ENCODE assay signal across 24 cellular contexts in the genomic region with DNA sequence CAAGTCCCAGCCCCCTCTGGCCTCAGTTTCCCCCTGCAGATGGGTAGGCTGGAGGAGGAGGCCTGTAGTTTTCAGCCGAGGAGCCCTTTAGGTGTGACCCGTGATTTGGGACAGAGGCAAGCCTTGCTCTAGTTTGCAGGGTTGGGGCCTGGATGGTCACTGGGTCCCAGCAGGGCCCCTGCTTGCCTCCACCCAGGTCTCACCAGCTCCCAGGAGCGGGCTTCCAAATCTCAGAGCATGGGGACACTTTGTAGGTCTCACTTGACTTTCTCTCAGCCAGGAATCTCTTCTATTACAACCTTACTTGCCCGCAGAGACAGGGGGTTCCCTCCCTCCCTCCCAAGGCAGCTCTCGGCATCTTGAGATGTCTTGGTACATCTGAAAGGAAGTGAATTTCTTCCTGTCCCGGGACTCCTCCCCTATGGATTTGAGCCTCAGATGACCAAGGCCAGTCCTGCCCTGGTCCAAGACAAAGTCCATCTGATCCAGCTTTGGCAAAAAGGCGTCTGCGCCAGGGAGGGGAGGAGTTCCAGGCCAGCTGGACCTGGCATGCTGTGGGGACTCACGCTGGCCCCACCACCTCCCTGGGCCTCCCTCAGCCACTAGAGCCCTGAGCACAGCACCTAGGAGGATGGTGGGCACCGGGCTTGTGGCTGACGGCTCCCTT. TPM values are rescaled to one million over a fixed set of nuclear protein-coding genes. Genes with fewer than 3 reads are reported as not detected.
DNase-seq lines count a peak whose midpoint lies in the region; ATAC-seq and TF ChIP-seq lines count a peak whose summit lies in the region.
"Had no signal": no experiment of that assay in that cellular context is flagged by ENCODE, and none has a peak within 500 bp of the region (broad histone marks: within the 10 kb centered on the region; RNA-seq: fewer than 3 reads in every experiment).

No MANE protein-coding gene starts in this region.

- H3K9me3 ChIP-seq in WERI-Rb-1 (ENCODE audit: severe bottlenecking) (no peaks in the 10 kb centered on the region), right lobe of liver (no peaks in the 10 kb centered on the region)
- H3K9me3 ChIP-seq: esophagus squamous epithelium, gastroesophageal sphincter, thyroid gland had no signal

- no peak for TF ChIP-seq POLR2A in right lobe of liver (IDR thresholded peaks at IDR 0.05)

- H3K36me3 Mint-ChIP-seq in CD14-positive monocyte, result peaks cover 19 to 39% of the 10 kb centered on the region in 2 donors
- H3K36me3 Mint-ChIP-seq in activated CD4-positive, alpha-beta memory T cell treated with anti-CD3 and anti-CD28 coated beads, Interleukin-2, amount 10 ng/mL, durations not matched to agents 7 days and 5 days (ENCODE audit: low read depth), result no peaks in the 10 kb centered on the region
- H3K36me3 Mint-ChIP-seq: activated naive CD8-positive, alpha-beta T cell treated with anti-CD3 and anti-CD28 coated beads, Interleukin-2, amount 10 ng/mL, durations not matched to agents 7 days and 5 days; naive thymus-derived CD8-positive, alpha-beta T cell had no signal

- WGBS in right lobe of liver (ENCODE audit: insufficient coverage, low coverage, low lambda C conversion rate, missing lambda C conversion rate), result 54% methylated on average over 4 of the region's 11 CpGs

- DNase-seq in CD14-positive monocyte (ENCODE audit: low spot score) (peak; percentile 26), WERI-Rb-1 (peak; percentile 43), right lobe of liver (peak; percentile 62 to 84 (median 78)), posterior vena cava (ENCODE audit: low spot score) (peak; percentile 79), GOT3 (lab: John Stamatoyannopoulos, UW) (no peak), T-helper 2 cell (no peak), NCI-H1417 (lab: John Stamatoyannopoulos, UW) (no peak)
- no peak for DNase-seq in activated CD4-positive, alpha-beta memory T cell treated with anti-CD3 and anti-CD28 coated beads, Interleukin-2, amount 10 ng/mL, durations not matched to agents 7 days and 5 days
- DNase-seq: activated CD4-positive, alpha-beta T cell treated with anti-CD3 and anti-CD28 coated beads, Interleukin-2, amount 10 ng/mL, durations not matched to agents 7 days and 5 days; activated CD8-positive, alpha-beta memory T cell treated with anti-CD3 and anti-CD28 coated beads, Interleukin-2, amount 50 U/mL, for 4 hours; activated naive CD8-positive, alpha-beta T cell treated with anti-CD3 and anti-CD28 coated beads, Interleukin-2, amount 10 ng/mL, durations not matched to agents 7 days and 5 days; effector CD4-positive, alpha-beta T cell; esophagus squamous epithelium; GF-D8; NCI-H2029; NCI-H345; stimulated activated naive CD4-positive, alpha-beta T cell; thyroid gland had no signal

- H3K9me3 Mint-ChIP-seq in CD14-positive monocyte, result peaks cover 0 to 1% (median 0%) of the 10 kb centered on the region in 7 donors
- no peaks in the 10 kb centered on the region for H3K9me3 Mint-ChIP-seq in activated CD4-positive, alpha-beta memory T cell treated with anti-CD3 and anti-CD28 coated beads, Interleukin-2, amount 10 ng/mL, durations not matched to agents 7 days and 5 days
- H3K9me3 Mint-ChIP-seq: activated CD4-positive, alpha-beta T cell treated with anti-CD3 and anti-CD28 coated beads, Interleukin-2, amount 10 ng/mL, durations not matched to agents 7 days and 5 days; activated naive CD8-positive, alpha-beta T cell treated with anti-CD3 and anti-CD28 coated beads, Interleukin-2, amount 10 ng/mL, durations not matched to agents 7 days and 5 days; activated T-helper 17 cell treated with anti-CD3 and anti-CD28 coated beads, Interleukin-2, amount 50 U/mL, for 72 hours; memory B cell; naive thymus-derived CD8-positive, alpha-beta T cell had no signal

- POLR2A ChIA-PET in activated CD4-positive, alpha-beta memory T cell treated with anti-CD3 and anti-CD28 coated beads, Interleukin-2, amount 10 ng/mL, durations not matched to agents 7 days and 5 days (lab: Charles Lee), result no interaction called here

- H3K4me3 ChIP-seq in WERI-Rb-1 (ENCODE audit: low read depth, low read length), result no peak overlapping the region
- no peak overlapping the region for H3K4me3 ChIP-seq in right lobe of liver
- H3K4me3 ChIP-seq: esophagus squamous epithelium, gastroesophageal sphincter, skin epidermis, thyroid gland had no signal

- ATAC-seq in right lobe of liver, result peak; percentile 79 to 92 (median 84)
- ATAC-seq: gastroesophageal sphincter; naive thymus-derived CD8-positive, alpha-beta T cell had no signal

- H3K27ac ChIP-seq in WERI-Rb-1 (peak overlapping the region; percentile 95), right lobe of liver (no peak overlapping the region)
- H3K27ac ChIP-seq: gastroesophageal sphincter, thyroid gland had no signal

- peaks cover 14% of the 10 kb centered on the region for H3K4me1 Mint-ChIP-seq in CD14-positive monocyte
- no peaks in the 10 kb centered on the region for H3K4me1 Mint-ChIP-seq in activated CD4-positive, alpha-beta memory T cell treated with anti-CD3 and anti-CD28 coated beads, Interleukin-2, amount 10 ng/mL, durations not matched to agents 7 days and 5 days
- H3K4me1 Mint-ChIP-seq: activated CD4-positive, alpha-beta T cell treated with anti-CD3 and anti-CD28 coated beads, Interleukin-2, amount 10 ng/mL, durations not matched to agents 7 days and 5 days; activated naive CD8-positive, alpha-beta T cell treated with anti-CD3 and anti-CD28 coated beads, Interleukin-2, amount 10 ng/mL, durations not matched to agents 7 days and 5 days; activated T-helper 17 cell treated with anti-CD3 and anti-CD28 coated beads, Interleukin-2, amount 50 U/mL, for 72 hours; memory B cell; naive thymus-derived CD8-positive, alpha-beta T cell had no signal

- intact Hi-C loops in CD14-positive monocyte (cut with micrococcal nuclease), result no loop called here
- intact Hi-C loops in right lobe of liver (cut with DNase I), result loop anchor here (5.0 to 10.0 kb wide), 2 partner anchors 131 to 134 kb away; a partner anchor contains a TSS
- intact Hi-C loops in posterior vena cava (cut with DNase I), result loop anchor here in 1 of 2 donors (5.0 kb wide), 1 partner anchor 134 kb away; a partner anchor contains a TSS

- peaks cover 0 to 7% (median 4%) of the 10 kb centered on the region in 3 donors for H3K27me3 Mint-ChIP-seq in CD14-positive monocyte (ENCODE audit: low read depth in 3 of 3)
- H3K27me3 Mint-ChIP-seq in activated CD4-positive, alpha-beta memory T cell treated with anti-CD3 and anti-CD28 coated beads, Interleukin-2, amount 10 ng/mL, durations not matched to agents 7 days and 5 days, result no peaks in the 10 kb centered on the region
- H3K27me3 Mint-ChIP-seq: activated CD4-positive, alpha-beta T cell treated with anti-CD3 and anti-CD28 coated beads, Interleukin-2, amount 10 ng/mL, durations not matched to agents 7 days and 5 days; activated naive CD8-positive, alpha-beta T cell treated with anti-CD3 and anti-CD28 coated beads, Interleukin-2, amount 10 ng/mL, durations not matched to agents 7 days and 5 days; activated T-helper 17 cell treated with anti-CD3 and anti-CD28 coated beads, Interleukin-2, amount 50 U/mL, for 72 hours; memory B cell; naive thymus-derived CD8-positive, alpha-beta T cell; progenitor cell of endocrine pancreas had no signal

- H3K4me1 ChIP-seq in right lobe of liver, result peaks cover 0 to 12% (median 0%) of the 10 kb centered on the region in 4 donors
- H3K4me1 ChIP-seq: thyroid gland had no signal

- H3K27me3 ChIP-seq in WERI-Rb-1 (ENCODE audit: insufficient read depth, low read depth, severe bottlenecking), result no peaks in the 10 kb centered on the region
- no peaks in the 10 kb centered on the region for H3K27me3 ChIP-seq in right lobe of liver
- H3K27me3 ChIP-seq: esophagus squamous epithelium, gastroesophageal sphincter, thyroid gland had no signal

- H3K4me3 Mint-ChIP-seq in CD14-positive monocyte, result no peak overlapping the region
- no peak overlapping the region for H3K4me3 Mint-ChIP-seq in activated CD4-positive, alpha-beta memory T cell treated with anti-CD3 and anti-CD28 coated beads, Interleukin-2, amount 10 ng/mL, durations not matched to agents 7 days and 5 days
- H3K4me3 Mint-ChIP-seq: activated CD4-positive, alpha-beta T cell treated with anti-CD3 and anti-CD28 coated beads, Interleukin-2, amount 10 ng/mL, durations not matched to agents 7 days and 5 days; activated naive CD8-positive, alpha-beta T cell treated with anti-CD3 and anti-CD28 coated beads, Interleukin-2, amount 10 ng/mL, durations not matched to agents 7 days and 5 days; activated T-helper 17 cell treated with anti-CD3 and anti-CD28 coated beads, Interleukin-2, amount 50 U/mL, for 72 hours; memory B cell; naive thymus-derived CD8-positive, alpha-beta T cell had no signal

- CTCF ChIA-PET in activated CD4-positive, alpha-beta memory T cell treated with anti-CD3 and anti-CD28 coated beads, Interleukin-2, amount 10 ng/mL, durations not matched to agents 7 days and 5 days (lab: Charles Lee), result no interaction called here

- H3K36me3 ChIP-seq in WERI-Rb-1 (peaks cover 50% of the 10 kb centered on the region), right lobe of liver (no peaks in the 10 kb centered on the region)

- TF ChIP-seq CTCF in CD14-positive monocyte (IDR thresholded peaks at IDR 0.05), result no peak
- no peak for TF ChIP-seq CTCF in WERI-Rb-1 (IDR thresholded peaks at IDR 0.05; ENCODE audit: low read depth, low read length)
- no peak for TF ChIP-seq CTCF in right lobe of liver (IDR thresholded peaks at IDR 0.05)

- H3K27ac Mint-ChIP-seq in CD14-positive monocyte, result no peak overlapping the region
- no peak overlapping the region for H3K27ac Mint-ChIP-seq in activated CD4-positive, alpha-beta memory T cell treated with anti-CD3 and anti-CD28 coated beads, Interleukin-2, amount 10 ng/mL, durations not matched to agents 7 days and 5 days
- H3K27ac Mint-ChIP-seq: activated naive CD8-positive, alpha-beta T cell treated with anti-CD3 and anti-CD28 coated beads, Interleukin-2, amount 10 ng/mL, durations not matched to agents 7 days and 5 days; activated T-helper 17 cell treated with anti-CD3 and anti-CD28 coated beads, Interleukin-2, amount 50 U/mL, for 72 hours; memory B cell; naive thymus-derived CD8-positive, alpha-beta T cell had no signal

RNA-seq across cellular contexts. Expression of a gene that starts 47.4 kb away (rescaled TPM):
- polyA plus RNA-seq in CD14-positive monocyte, result 1 to 10 TPM; 4.9 to 6.8 TPM
- total RNA-seq in right lobe of liver (10 to 100 TPM in 4 of 6 experiments, 1 to 10 TPM in 2; 3.1 to 17.3 (median 11.2) TPM), posterior vena cava (10 to 100 TPM; 35.4 to 39.1 TPM)
- total RNA-seq in activated CD4-positive, alpha-beta memory T cell treated with anti-CD3 and anti-CD28 coated beads, Interleukin-2, amount 10 ng/mL, durations not matched to agents 7 days and 5 days, result 1 to 10 TPM; 2.6 to 2.7 TPM

Comparison
In these comparisons a context has a peak if more than half of its experiments do, and no peak if none do; other contexts are left out.
1. DNase-seq: peak in CD14-positive monocyte (single experiment), WERI-Rb-1 (single experiment), right lobe of liver (3 of 3) and posterior vena cava (single experiment); none in activated CD4-positive, alpha-beta memory T cell treated with anti-CD3 and anti-CD28 coated beads, Interleukin-2, amount 10 ng/mL, durations not matched to agents 7 days and 5 days (single experiment), GOT3 (single experiment), T-helper 2 cell (0 of 5) and NCI-H1417 (0 of 3).
2. intact Hi-C loops: an anchor here in right lobe of liver (5.0 to 10.0 kb wide); none called in CD14-positive monocyte.